22 cellular contexts compared by ENCODE assay signal in genomic region chr4:80136238-80136637, GRCh38.
DNase-seq lines count a peak whose midpoint lies in the region; ATAC-seq, FAIRE-seq and TF ChIP-seq lines count a peak whose summit lies in the region.
"Had no signal": no experiment of that assay in that cellular context is flagged by ENCODE, and none has a peak within 500 bp of the region (broad histone marks: within the 10 kb centered on the region; RNA-seq: fewer than 3 reads in every experiment).

No MANE protein-coding gene starts in this region.

- H3K4me1 Mint-ChIP-seq in activated naive CD4-positive, alpha-beta T cell treated with anti-CD3 and anti-CD28 coated beads, Interleukin-2, amount 10 ng/mL, durations not matched to agents 7 days and 5 days: peaks cover 35% of the 10 kb centered on the region

- no peaks in the 10 kb centered on the region for H4K20me1 ChIP-seq in BLaER1 treated with 17β-estradiol and CSF1 and Interleukin-3, amounts not matched to agents 10 nM and 100 nM
- H4K20me1 ChIP-seq in K562 (replicated peaks; ENCODE audit: control insufficient read depth, insufficient read depth, low read length): no peaks in the 10 kb centered on the region

- intact Hi-C loops in K562 (cut with micrococcal nuclease): no loop called here

- H3K4me3 ChIP-seq in BLaER1 treated with 17β-estradiol and CSF1 and Interleukin-3, amounts not matched to agents 10 nM and 100 nM: no peak overlapping the region
- H3K4me3 ChIP-seq in K562 (no peak overlapping the region), upper lobe of left lung (no peak overlapping the region), SJCRH30 (no peak overlapping the region)

- 35% methylated on average over 1 of the region's 1 CpG for WGBS in K562 (ENCODE audit: insufficient coverage, low coverage, missing lambda C conversion rate)
- WGBS in upper lobe of left lung, 2 donors: 65 to 79% methylated on average over 1 of the region's 1 CpG

- no peak overlapping the region for H3K4me3 Mint-ChIP-seq in activated naive CD4-positive, alpha-beta T cell treated with anti-CD3 and anti-CD28 coated beads, Interleukin-2, amount 10 ng/mL, durations not matched to agents 7 days and 5 days
- H3K4me3 Mint-ChIP-seq: CD14-positive monocyte, T-helper 17 cell had no signal

- H3K27ac ChIP-seq in 22Rv1 (peak overlapping the region; percentile 45), K562 (ENCODE audit: extremely low read depth, low read depth, low read length) (peak overlapping the region; percentile 67), upper lobe of left lung (no peak overlapping the region), SJCRH30 (no peak overlapping the region)
- H3K27ac ChIP-seq in BLaER1 treated with 17β-estradiol and CSF1 and Interleukin-3, amounts not matched to agents 10 nM and 100 nM: peak overlapping the region in 10 of 11 experiments; percentile 5 to 98 (median 94); a peak in 17 of 22 replicates

- DNase-seq in LoVo (ENCODE audit: low spot score) (peak; percentile 20), K562 (ENCODE audit: extremely low read depth in 1 of 4, low spot score in 3 of 4) (no peak), foreskin melanocyte (no peak), upper lobe of left lung (no peak), SJCRH30 (no peak)
- no peak for DNase-seq in activated naive CD4-positive, alpha-beta T cell treated with anti-CD3 and anti-CD28 coated beads, Interleukin-2, amount 10 ng/mL, durations not matched to agents 7 days and 5 days
- DNase-seq: AML-193, DMS153, GOT3, KG1, NCI-H1048, NCI-H146, NCI-H2029 treated with DMSO at 0.1 percent for 48 hours, NCI-H2227 treated with DMSO at 0.1 percent for 48 hours, NCI-H510A treated with DMSO at 0.1 percent for 48 hours, T-helper 17 cell had no signal

- peak overlapping the region; percentile 76 for H2AFZ ChIP-seq in K562 (ENCODE audit: low read depth, low read length)

- TF ChIP-seq EP300 in K562 (IDR thresholded peaks at IDR 0.05; ENCODE audit: low read length) (no peak), upper lobe of left lung (IDR thresholded peaks at IDR 0.05) (no peak)

- peaks cover 14% of the 10 kb centered on the region for H3K36me3 Mint-ChIP-seq in activated naive CD4-positive, alpha-beta T cell treated with anti-CD3 and anti-CD28 coated beads, Interleukin-2, amount 10 ng/mL, durations not matched to agents 7 days and 5 days
- H3K36me3 Mint-ChIP-seq: CD14-positive monocyte had no signal

- peak overlapping the region in 2 of 11 experiments; percentile 14 to 17; a peak in 2 of 22 replicates for H3K4me2 ChIP-seq in BLaER1 treated with 17β-estradiol and CSF1 and Interleukin-3, amounts not matched to agents 10 nM and 100 nM
- H3K4me2 ChIP-seq in K562 (ENCODE audit: insufficient read depth, low read length): no peak overlapping the region; the same call in 1 of the 2 replicates

- peaks cover 31 to 61% (median 44%) of the 10 kb centered on the region in 10 experiments for H3K4me1 ChIP-seq in BLaER1 treated with 17β-estradiol and CSF1 and Interleukin-3, amounts not matched to agents 10 nM and 100 nM
- H3K4me1 ChIP-seq in K562 (replicated peaks in 1 of 2; ENCODE audit: control insufficient read depth in 2 of 2, insufficient read depth in 2 of 2, low read length in 2 of 2) (peaks cover 4 to 68% of the 10 kb centered on the region in 2 experiments), upper lobe of left lung (no peaks in the 10 kb centered on the region), SJCRH30 (peaks cover 7% of the 10 kb centered on the region)

- in situ Hi-C loops in K562 (cut with MboI): no loop called here

- no peak for FAIRE-seq in K562 (lab: Jason Lieb, UNC)
- FAIRE-seq: GM12892, GM18507, HepG2 had no signal

- no peak overlapping the region for H3K9ac ChIP-seq in BLaER1 treated with 17β-estradiol and CSF1 and Interleukin-3, amounts not matched to agents 10 nM and 100 nM
- H3K9ac ChIP-seq in K562 (ENCODE audit: insufficient read depth in 1 of 2, low read depth in 2 of 2, low read length in 2 of 2): peak overlapping the region in 1 of 2 experiments; percentile 46; a peak in 1 of 4 replicates

- CTCF ChIA-PET in K562 (lab: Yijun Ruan, JAX; ENCODE audit: low intra/inter-chr PET ratio): no interaction called here
- CTCF ChIA-PET in activated naive CD4-positive, alpha-beta T cell treated with anti-CD3 and anti-CD28 coated beads, Interleukin-2, amount 10 ng/mL, durations not matched to agents 7 days and 5 days (lab: Charles Lee): interaction anchor here (5.8 to 7.2 kb wide), 3 partner anchors 9 to 48 kb away, joined by 27 to 52 read pairs (median 51); no protein-coding TSS in a partner anchor

- peaks cover 0 to 13% (median 0%) of the 10 kb centered on the region in 11 experiments; a peak in 6 of 22 replicates for H3K9me3 ChIP-seq in BLaER1 treated with 17β-estradiol and CSF1 and Interleukin-3, amounts not matched to agents 10 nM and 100 nM (replicated peaks in 1 of 11)
- H3K9me3 ChIP-seq in K562 (replicated peaks; ENCODE audit: control insufficient read depth, insufficient read depth, low read depth, low read length) (no peaks in the 10 kb centered on the region), upper lobe of left lung (no peaks in the 10 kb centered on the region), SJCRH30 (replicated peaks) (no peaks in the 10 kb centered on the region)

- no peak for TF ChIP-seq CTCF in 22Rv1 (IDR thresholded peaks at IDR 0.05)
- TF ChIP-seq CTCF in K562 (IDR thresholded peaks at IDR 0.05 in 2 of 3, conservative IDR thresholded peaks at IDR 0.05 in 1 of 3; ENCODE audit: insufficient read depth in 2 of 3, low read depth in 1 of 3, low read length in 3 of 3): no peak
- TF ChIP-seq CTCF in upper lobe of left lung (IDR thresholded peaks at IDR 0.05): no peak

- POLR2A ChIA-PET in K562 (lab: Yijun Ruan, JAX): no interaction called here

- H3K9me1 ChIP-seq in K562 (ENCODE audit: control insufficient read depth, insufficient read depth, low read length): no peaks in the 10 kb centered on the region

- no peaks in the 10 kb centered on the region for H3K27me3 Mint-ChIP-seq in activated naive CD4-positive, alpha-beta T cell treated with anti-CD3 and anti-CD28 coated beads, Interleukin-2, amount 10 ng/mL, durations not matched to agents 7 days and 5 days
- H3K27me3 Mint-ChIP-seq: T-helper 17 cell had no signal

- H3K36me3 ChIP-seq in BLaER1 treated with 17β-estradiol and CSF1 and Interleukin-3, amounts not matched to agents 10 nM and 100 nM: no peaks in the 10 kb centered on the region
- H3K36me3 ChIP-seq in K562 (ENCODE audit: control insufficient read depth, insufficient read depth, low read length) (no peaks in the 10 kb centered on the region), upper lobe of left lung (no peaks in the 10 kb centered on the region), SJCRH30 (no peaks in the 10 kb centered on the region)

- H3K9me3 Mint-ChIP-seq in activated naive CD4-positive, alpha-beta T cell treated with anti-CD3 and anti-CD28 coated beads, Interleukin-2, amount 10 ng/mL, durations not matched to agents 7 days and 5 days: peaks cover 4% of the 10 kb centered on the region
- H3K9me3 Mint-ChIP-seq: CD14-positive monocyte had no signal

- no peaks in the 10 kb centered on the region for H3K27me3 ChIP-seq in BLaER1 treated with 17β-estradiol and CSF1 and Interleukin-3, amounts not matched to agents 10 nM and 100 nM
- no peaks in the 10 kb centered on the region for H3K27me3 ChIP-seq in K562 (ENCODE audit: control insufficient read depth in 2 of 2, insufficient read depth in 2 of 2, low read length in 2 of 2)
- no peaks in the 10 kb centered on the region for H3K27me3 ChIP-seq in upper lobe of left lung
- H3K27me3 ChIP-seq in SJCRH30: no peaks in the 10 kb centered on the region

- no peak for TF ChIP-seq RAD21 in K562 (CRISPR knock-in tag; conservative IDR thresholded peaks at IDR 0.05 in 1 of 2, IDR thresholded peaks at IDR 0.05 in 1 of 2)

- ATAC-seq in K562 (no peak), upper lobe of left lung (ENCODE audit: low FRiP score in 2 of 2) (no peak)
- ATAC-seq: HepG2, T-helper 17 cell had no signal

- H3K27ac Mint-ChIP-seq in activated naive CD4-positive, alpha-beta T cell treated with anti-CD3 and anti-CD28 coated beads, Interleukin-2, amount 10 ng/mL, durations not matched to agents 7 days and 5 days: no peak overlapping the region
- H3K27ac Mint-ChIP-seq: CD14-positive monocyte, T-helper 17 cell had no signal

- no peaks in the 10 kb centered on the region for H3K79me2 ChIP-seq in K562 (ENCODE audit: control insufficient read depth, insufficient read depth, low read length)

- TF ChIP-seq POLR2A in K562 (conservative IDR thresholded peaks at IDR 0.05) (no peak), upper lobe of left lung (IDR thresholded peaks at IDR 0.05) (no peak)

- no TSS peak for BruUV-seq in K562 (replicated peaks; lab: Mats Ljungman, UMichigan)

TF ChIP-seq in K562, 482 proteins besides CTCF, POLR2A, EP300 and RAD21 (continues in another document):
- TF ChIP-seq TAF9B (IDR thresholded peaks at IDR 0.05; ENCODE audit: partially characterized antibody): no peak
- no peak for TF ChIP-seq HNRNPLL (IDR thresholded peaks at IDR 0.05; ENCODE audit: low read depth, low read length, poor library complexity, severe bottlenecking)

Comparison
In these comparisons a context has a peak if more than half of its experiments do, and no peak if none do; other contexts are left out.
1. H3K27ac ChIP-seq: peak in 22Rv1 (single experiment), BLaER1 treated with 17β-estradiol and CSF1 and Interleukin-3, amounts not matched to agents 10 nM and 100 nM (10 of 11) and K562 (single experiment); none in upper lobe of left lung (0 of 4) and SJCRH30 (single experiment).